8 cellular contexts compared by ENCODE assay signal in the genomic region with DNA sequence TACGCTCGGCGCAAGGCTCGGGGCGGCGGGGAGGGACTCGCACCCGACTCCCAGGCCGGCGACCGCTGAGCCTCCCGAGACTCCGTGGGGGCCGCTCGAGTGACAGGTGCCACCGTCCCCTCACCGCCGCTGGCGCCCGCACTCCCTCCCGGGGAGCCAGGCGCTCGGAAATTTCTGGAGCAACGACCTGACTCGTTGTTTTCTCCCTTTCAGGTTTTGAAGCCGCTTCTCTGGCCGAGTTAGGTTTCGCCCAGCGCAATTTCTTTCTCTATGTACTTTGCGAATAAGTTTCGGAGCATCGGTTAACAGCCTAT.
DNase-seq lines count a peak whose midpoint lies in the region; ATAC-seq, FAIRE-seq and TF ChIP-seq lines count a peak whose summit lies in the region.
"Not testable (repeated sequence)": the region's sequence is repeated elsewhere in the genome, so short reads cannot be mapped to it uniquely, and the experiment has no call there.

No MANE protein-coding gene starts in this region.

- not testable (repeated sequence) for TF ChIP-seq POLR2A in A549 (IDR thresholded peaks at IDR 0.05; ENCODE audit: low read length)

- TF ChIP-seq EP300 in A549 (IDR thresholded peaks at IDR 0.05), result not testable (repeated sequence)

- TF ChIP-seq CTCF in A549 (IDR thresholded peaks at IDR 0.05); KMS-11 (conservative IDR thresholded peaks at IDR 0.05; ENCODE audit: low read depth, low read length): not testable (repeated sequence)

- H3K9ac ChIP-seq in KMS-11 (peak overlapping the region; percentile 62), adipocyte (ENCODE audit: low read length) (peak overlapping the region; percentile 81)

- H4K20me1 ChIP-seq in KMS-11 (ENCODE audit: insufficient read depth), result not testable (repeated sequence)

- CTCF ChIA-PET in A549 (lab: Yijun Ruan, JAX), result not testable (repeated sequence)

- POLR2A ChIA-PET in A549 (lab: Yijun Ruan, JAX), result not testable (repeated sequence)

- not testable (repeated sequence) for H3K9me3 ChIP-seq in A549; adipocyte (ENCODE audit: control insufficient read depth, low read length); mononuclear cell (ENCODE audit: low read depth, low read length)

- H2AFZ ChIP-seq in KMS-11 (ENCODE audit: low read depth), result peak overlapping the region; percentile 60

- WGBS in A549 (ENCODE audit: missing lambda C conversion rate), result under 1% methylated on average over 17 of the region's 32 CpGs

- H3K27ac ChIP-seq in A549 (peak overlapping the region; percentile 71 to 89), KMS-11 (peak overlapping the region; percentile 68; the same call in 1 of the 2 replicates)

- H3K36me3 ChIP-seq in KMS-11 (ENCODE audit: insufficient read depth); adipocyte (ENCODE audit: control insufficient read depth, insufficient read depth, low read length, severe bottlenecking): not testable (repeated sequence)

- DNase-seq in A549 (ENCODE audit: low read depth in 1 of 2, low spot score in 1 of 2) (peak in 1 of 2 experiments; percentile 0), T-helper 2 cell (peak in 4 of 5 experiments; percentile 16 to 39 (median 28)), fibroblast of peridontal ligament (ENCODE audit: extremely low read depth) (peak; percentile 8)
- not testable (repeated sequence) for DNase-seq in adipocyte (ENCODE audit: low read depth)
- DNase-seq in stimulated activated CD4-positive, alpha-beta T cell treated with anti-CD3 and anti-CD28 coated beads, Interleukin-15, amount 100 ng/mL, for 24 hours, result peak; percentile 58

- TF ChIP-seq RAD21 in A549 (conservative IDR thresholded peaks at IDR 0.05 in 1 of 2, IDR thresholded peaks at IDR 0.05 in 1 of 2), result not testable (repeated sequence)

- H3K4me3 ChIP-seq in A549 (peak overlapping the region; percentile 87), adipocyte (ENCODE audit: low read length) (peak overlapping the region; percentile 84), mononuclear cell (ENCODE audit: low read length) (peak overlapping the region; percentile 56)
- not testable (repeated sequence) for H3K4me3 ChIP-seq in KMS-11 (IDR thresholded peaks at IDR 0.05; ENCODE audit: insufficient read depth, low read depth, low read length)

- not testable (repeated sequence) for H3K79me2 ChIP-seq in KMS-11 (ENCODE audit: insufficient read depth, low read depth)

- ATAC-seq in A549, result not testable (repeated sequence)
- peak; percentile 14 for ATAC-seq in GM19395 (IDR thresholded peaks at IDR 0.05; ENCODE audit: unreplicated experiment)

- not testable (repeated sequence) for H3K27me3 ChIP-seq in KMS-11 (ENCODE audit: insufficient read depth, low read depth); adipocyte (replicated peaks; ENCODE audit: control insufficient read depth, insufficient read depth, low read length); mononuclear cell (ENCODE audit: insufficient read depth, low read length)

- not testable (repeated sequence) for FAIRE-seq in A549 (lab: Jason Lieb, UNC)

- not testable (repeated sequence) for H3K4me1 ChIP-seq in A549; adipocyte (ENCODE audit: control insufficient read depth, insufficient read depth, low read length); mononuclear cell (ENCODE audit: insufficient read depth, low read length)
- peaks cover 33% of the 10 kb centered on the region for H3K4me1 ChIP-seq in KMS-11 (ENCODE audit: low read depth, poor library complexity, severe bottlenecking)

- H3K4me2 ChIP-seq in A549, result peak overlapping the region; percentile 89
- peak overlapping the region; percentile 100 for H3K4me2 ChIP-seq in KMS-11
